7 cellular contexts compared by ENCODE assay signal in the genomic region with DNA sequence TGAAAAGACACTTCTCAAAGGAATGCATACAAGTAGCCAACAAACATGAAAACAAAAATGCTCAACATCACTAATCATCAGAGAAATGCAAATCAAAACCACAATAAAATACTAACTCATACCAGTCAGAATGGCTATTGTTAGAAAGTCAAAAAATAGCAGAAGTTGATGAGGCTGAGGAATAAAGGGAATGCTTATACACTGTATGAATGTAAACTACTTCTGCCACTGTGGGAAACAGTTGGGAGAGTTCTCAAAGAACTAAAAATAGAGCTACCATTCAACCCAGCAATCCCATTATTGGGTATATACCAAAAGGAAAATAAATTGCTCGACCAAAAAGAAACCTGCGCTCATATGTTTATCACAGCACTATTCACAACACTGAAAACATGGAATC. TPM values are rescaled to one million over a fixed set of nuclear protein-coding genes. Genes with fewer than 3 reads are reported as not detected.
"Had no signal": no experiment of that assay in that cellular context is flagged by ENCODE, and none has a peak within 500 bp of the region (broad histone marks: within the 10 kb centered on the region; RNA-seq: fewer than 3 reads in every experiment).

No MANE protein-coding gene starts in this region.

RNA-seq across cellular contexts. Expression of a gene that starts 23.0 kb away (rescaled TPM):
- polyA plus RNA-seq: endothelial cell of umbilical vein; esophagus; fibroblast of lung; foreskin keratinocyte; heart right ventricle; keratinocyte; naive thymus-derived CD8-positive, alpha-beta T cell had no signal
